In genomic region chr12:107025691-107026090, GRCh38 we compare ENCODE assay signal across 20 cellular contexts. TPM values are rescaled to one million over a fixed set of nuclear protein-coding genes. Genes with fewer than 3 reads are reported as not detected.
DNase-seq lines count a peak whose midpoint lies in the region; ATAC-seq and TF ChIP-seq lines count a peak whose summit lies in the region.
"Had no signal": no experiment of that assay in that cellular context is flagged by ENCODE, and none has a peak within 500 bp of the region (broad histone marks: within the 10 kb centered on the region; RNA-seq: fewer than 3 reads in every experiment).

No MANE protein-coding gene starts in this region.

- H3K4me1 ChIP-seq in RWPE2 (ENCODE audit: insufficient read depth, poor library complexity, severe bottlenecking) (peaks cover 31% of the 10 kb centered on the region), foreskin keratinocyte (peaks cover 21% of the 10 kb centered on the region)

- H3K36me3 ChIP-seq in RWPE2 (ENCODE audit: low read depth), result no peaks in the 10 kb centered on the region
- H3K36me3 ChIP-seq: right atrium auricular region, thoracic aorta had no signal

- ATAC-seq in RWPE2 (ENCODE audit: low read depth) (peak; percentile 20; the same call in 1 of the 3 replicates), foreskin keratinocyte (peak; percentile 29)
- ATAC-seq: activated CD4-positive, CD25-positive, alpha-beta regulatory T cell treated with anti-CD3 and anti-CD28 coated beads, Interleukin-2, amount 50 U/mL, for 24 hours; left colon had no signal

- no peak overlapping the region for H3K27ac ChIP-seq in RWPE2 (ENCODE audit: poor library complexity, severe bottlenecking)
- no peak overlapping the region for H3K27ac ChIP-seq in foreskin keratinocyte

- no peaks in the 10 kb centered on the region for H3K9me3 ChIP-seq in RWPE2 (ENCODE audit: severe bottlenecking)
- H3K9me3 ChIP-seq: right atrium auricular region, thoracic aorta had no signal

- H3K4me3 ChIP-seq in RWPE2 (ENCODE audit: severe bottlenecking) (no peak overlapping the region), foreskin fibroblast (ENCODE audit: low read depth in 1 of 2, low read length in 2 of 2) (no peak overlapping the region)
- H3K4me3 ChIP-seq: BLaER1 treated with 17β-estradiol and CSF1 and Interleukin-3, amounts not matched to agents 10 nM and 100 nM; right atrium auricular region; thoracic aorta had no signal

- DNase-seq in EH (ENCODE audit: low read depth) (peak; percentile 10), RWPE2 (ENCODE audit: low spot score) (no peak), foreskin keratinocyte (peak; percentile 63 to 84), renal cortical epithelial cell (ENCODE audit: low read depth) (peak; percentile 22), foreskin fibroblast (no peak), NCI-H2196 (lab: John Stamatoyannopoulos, UW; ENCODE audit: unreplicated experiment) (no peak), NCI-H187 (lab: John Stamatoyannopoulos, UW) (no peak)
- DNase-seq: cortex of kidney; endodermal cell; glutamatergic neuron; left colon; naive B cell; NCI-H1105 treated with DMSO at 0.1 percent for 48 hours; NCI-H510A treated with DMSO at 0.1 percent for 48 hours; stimulated activated CD4-positive, alpha-beta T cell treated with anti-CD3 and anti-CD28 coated beads, Interleukin-4, amount 100 ng/mL, for 24 hours; stimulated activated naive CD4-positive, alpha-beta T cell treated with Interleukin-2 at 50 U/mL for 16 hours had no signal

- no peaks in the 10 kb centered on the region for H3K27me3 ChIP-seq in RWPE2 (ENCODE audit: insufficient read depth, poor library complexity, severe bottlenecking)
- no peaks in the 10 kb centered on the region for H3K27me3 ChIP-seq in foreskin keratinocyte
- H3K27me3 ChIP-seq: BLaER1 treated with 17β-estradiol and CSF1 and Interleukin-3, amounts not matched to agents 10 nM and 100 nM; right atrium auricular region had no signal

- TF ChIP-seq CTCF in RWPE2 (IDR thresholded peaks at IDR 0.05; ENCODE audit: poor library complexity, severe bottlenecking), result no peak
- no peak for TF ChIP-seq CTCF in foreskin keratinocyte (conservative IDR thresholded peaks at IDR 0.05)
- TF ChIP-seq CTCF in foreskin fibroblast (IDR thresholded peaks at IDR 0.05; ENCODE audit: low read depth, low read length), result no peak

RNA-seq across cellular contexts. Expression of gene MTERF2, which starts 38.7 kb away (rescaled TPM):
- total RNA-seq in foreskin keratinocyte (4.1 and 5.5 TPM in 2 replicates), renal cortical epithelial cell (3.8 and 14.0 TPM in 2 replicates)
- polyA plus RNA-seq in foreskin keratinocyte, result 3.6 and 4.4 TPM in 2 replicates

Comparison
In these comparisons a context has a peak if more than half of its experiments do, and no peak if none do; other contexts are left out.
1. DNase-seq: peak in EH (single experiment), foreskin keratinocyte (2 of 2) and renal cortical epithelial cell (single experiment); none in RWPE2 (single experiment), foreskin fibroblast (0 of 2), NCI-H2196 (single experiment) and NCI-H187 (0 of 2).